Comparison of ENCODE assay signal across 12 cellular contexts in genomic region chr11:120184946-120185677, GRCh38. TPM values are rescaled to one million over a fixed set of nuclear protein-coding genes. Genes with fewer than 3 reads are reported as not detected.
A peak's percentile ranks its signal among the peaks of the same experiment; 100 is the strongest.
DNase-seq lines count a peak whose midpoint lies in the region; ATAC-seq and TF ChIP-seq lines count a peak whose summit lies in the region.
"Had no signal": no experiment of that assay in that cellular context is flagged by ENCODE, and none has a peak within 500 bp of the region (broad histone marks: within the 10 kb centered on the region; RNA-seq: fewer than 3 reads in every experiment).

No MANE protein-coding gene starts in this region.

- H3K36me3 Mint-ChIP-seq in activated naive CD8-positive, alpha-beta T cell treated with anti-CD3 and anti-CD28 coated beads, Interleukin-2, amount 10 ng/mL, durations not matched to agents 7 days and 5 days: no peaks in the 10 kb centered on the region
- no peaks in the 10 kb centered on the region for H3K36me3 Mint-ChIP-seq in activated naive CD8-positive, alpha-beta T cell treated with anti-CD3 and anti-CD28 coated beads, Interleukin-2, amount 50 U/mL, for 24 hours (ENCODE audit: low read depth)
- H3K36me3 Mint-ChIP-seq in activated CD4-positive, alpha-beta T cell treated with anti-CD3 and anti-CD28 coated beads, Interleukin-2, amount 10 ng/mL, durations not matched to agents 7 days and 5 days (ENCODE audit: low read depth): no peaks in the 10 kb centered on the region

- H3K4me3 ChIP-seq in heart right ventricle (peak overlapping the region in 4 of 10 donors; percentile 14 to 36 (median 26)), osteoblast (ENCODE audit: insufficient read depth, low read length) (no peak overlapping the region)

- intact Hi-C loops in heart right ventricle (cut with DNase I): loop anchor here in 2 of 10 donors (5.0 kb wide), 1 partner anchor 32 kb away; no protein-coding TSS in a partner anchor

- WGBS in heart right ventricle, 2 donors: 45 to 54% methylated on average over 7 of the region's 7 CpGs

- POLR2A ChIA-PET in activated naive CD8-positive, alpha-beta T cell treated with anti-CD3 and anti-CD28 coated beads, Interleukin-2, amount 10 ng/mL, durations not matched to agents 7 days and 5 days (lab: Charles Lee): no interaction called here
- POLR2A ChIA-PET in activated CD4-positive, alpha-beta T cell treated with anti-CD3 and anti-CD28 coated beads, Interleukin-2, amount 10 ng/mL, durations not matched to agents 7 days and 5 days (lab: Charles Lee): no interaction called here

- peaks cover 5 to 85% (median 48%) of the 10 kb centered on the region in 9 donors for H3K4me1 ChIP-seq in heart right ventricle
- no peaks in the 10 kb centered on the region for H3K4me1 ChIP-seq in osteoblast (ENCODE audit: insufficient read depth, low read length)

- TF ChIP-seq POLR2A in GM18505 (IDR thresholded peaks at IDR 0.05; ENCODE audit: borderline replicate concordance, extremely low read depth, insufficient read depth, insufficient read length): no peak

- H3K36me3 ChIP-seq in heart right ventricle (no peaks in the 10 kb centered on the region), osteoblast (ENCODE audit: insufficient read depth, low read length) (no peaks in the 10 kb centered on the region)

- no peak overlapping the region for H2AFZ ChIP-seq in osteoblast (ENCODE audit: low read length)

- peak overlapping the region; percentile 71 to 88 (median 83) for H3K27ac ChIP-seq in heart right ventricle
- no peak overlapping the region for H3K27ac ChIP-seq in osteoblast (ENCODE audit: low read depth, low read length)

- no peak for ATAC-seq in activated naive CD8-positive, alpha-beta T cell treated with anti-CD3 and anti-CD28 coated beads, Interleukin-2, amount 10 ng/mL, durations not matched to agents 7 days and 5 days (ENCODE audit: low read depth)
- ATAC-seq in activated naive CD8-positive, alpha-beta T cell treated with anti-CD3 and anti-CD28 coated beads, Interleukin-2, amount 50 U/mL, for 24 hours: no peak
- peak; percentile 59 to 83 (median 80) for ATAC-seq in heart right ventricle
- ATAC-seq in HG03354 (IDR thresholded peaks at IDR 0.05; ENCODE audit: poor library complexity, severe bottlenecking, unreplicated experiment): no peak
- no peak for ATAC-seq in HG03442 (IDR thresholded peaks at IDR 0.05; ENCODE audit: unreplicated experiment)
- no peak for ATAC-seq in GM18505 (IDR thresholded peaks at IDR 0.05; ENCODE audit: unreplicated experiment)

- TF ChIP-seq CTCF in heart right ventricle (IDR thresholded peaks at IDR 0.05): no peak
- TF ChIP-seq CTCF in osteoblast (IDR thresholded peaks at IDR 0.05; ENCODE audit: extremely low read depth, low read depth, low read length): no peak

- H3K9me3 Mint-ChIP-seq in activated naive CD8-positive, alpha-beta T cell treated with anti-CD3 and anti-CD28 coated beads, Interleukin-2, amount 10 ng/mL, durations not matched to agents 7 days and 5 days: no peaks in the 10 kb centered on the region
- no peaks in the 10 kb centered on the region for H3K9me3 Mint-ChIP-seq in activated naive CD8-positive, alpha-beta T cell treated with anti-CD3 and anti-CD28 coated beads, Interleukin-2, amount 50 U/mL, for 24 hours
- H3K9me3 Mint-ChIP-seq in activated CD4-positive, alpha-beta T cell treated with anti-CD3 and anti-CD28 coated beads, Interleukin-2, amount 10 ng/mL, durations not matched to agents 7 days and 5 days: no peaks in the 10 kb centered on the region

- peak; percentile 8 for DNase-seq in activated naive CD8-positive, alpha-beta T cell treated with anti-CD3 and anti-CD28 coated beads, Interleukin-2, amount 10 ng/mL, durations not matched to agents 7 days and 5 days
- no peak for DNase-seq in activated naive CD8-positive, alpha-beta T cell treated with anti-CD3 and anti-CD28 coated beads, Interleukin-2, amount 50 U/mL, for 24 hours
- DNase-seq in heart right ventricle (peak; percentile 71 to 82), osteoblast (ENCODE audit: insufficient read length, low spot score, missing footprints) (peak; percentile 88)
- DNase-seq in activated CD4-positive, alpha-beta T cell treated with anti-CD3 and anti-CD28 coated beads, Interleukin-2, amount 10 ng/mL, durations not matched to agents 7 days and 5 days: no peak
- DNase-seq: KG1, trophoblast cell had no signal

- H3K79me2 ChIP-seq in osteoblast (ENCODE audit: insufficient read depth, low read length): no peaks in the 10 kb centered on the region

- H3K4me2 ChIP-seq in osteoblast (ENCODE audit: insufficient read depth, low read length): no peak overlapping the region

- H3K27ac Mint-ChIP-seq in activated naive CD8-positive, alpha-beta T cell treated with anti-CD3 and anti-CD28 coated beads, Interleukin-2, amount 10 ng/mL, durations not matched to agents 7 days and 5 days: no peak overlapping the region
- H3K27ac Mint-ChIP-seq in activated naive CD8-positive, alpha-beta T cell treated with anti-CD3 and anti-CD28 coated beads, Interleukin-2, amount 50 U/mL, for 24 hours: no peak overlapping the region
- H3K27ac Mint-ChIP-seq in activated CD4-positive, alpha-beta T cell treated with anti-CD3 and anti-CD28 coated beads, Interleukin-2, amount 10 ng/mL, durations not matched to agents 7 days and 5 days: no peak overlapping the region

- no peaks in the 10 kb centered on the region for H3K9me3 ChIP-seq in heart right ventricle
- no peaks in the 10 kb centered on the region for H3K9me3 ChIP-seq in osteoblast (ENCODE audit: low read depth, low read length)

- CTCF ChIA-PET in activated CD4-positive, alpha-beta T cell treated with anti-CD3 and anti-CD28 coated beads, Interleukin-2, amount 10 ng/mL, durations not matched to agents 7 days and 5 days (lab: Charles Lee): no interaction called here

- H4K20me1 ChIP-seq in osteoblast (ENCODE audit: insufficient read depth, low read length): no peaks in the 10 kb centered on the region

- peaks cover 14% of the 10 kb centered on the region for H3K27me3 Mint-ChIP-seq in activated naive CD8-positive, alpha-beta T cell treated with anti-CD3 and anti-CD28 coated beads, Interleukin-2, amount 10 ng/mL, durations not matched to agents 7 days and 5 days
- H3K27me3 Mint-ChIP-seq in activated naive CD8-positive, alpha-beta T cell treated with anti-CD3 and anti-CD28 coated beads, Interleukin-2, amount 50 U/mL, for 24 hours: peaks cover 8% of the 10 kb centered on the region
- peaks cover 15% of the 10 kb centered on the region for H3K27me3 Mint-ChIP-seq in activated CD4-positive, alpha-beta T cell treated with anti-CD3 and anti-CD28 coated beads, Interleukin-2, amount 10 ng/mL, durations not matched to agents 7 days and 5 days

- H3K4me3 Mint-ChIP-seq in activated naive CD8-positive, alpha-beta T cell treated with anti-CD3 and anti-CD28 coated beads, Interleukin-2, amount 10 ng/mL, durations not matched to agents 7 days and 5 days: no peak overlapping the region
- H3K4me3 Mint-ChIP-seq in activated naive CD8-positive, alpha-beta T cell treated with anti-CD3 and anti-CD28 coated beads, Interleukin-2, amount 50 U/mL, for 24 hours: no peak overlapping the region
- no peak overlapping the region for H3K4me3 Mint-ChIP-seq in activated CD4-positive, alpha-beta T cell treated with anti-CD3 and anti-CD28 coated beads, Interleukin-2, amount 10 ng/mL, durations not matched to agents 7 days and 5 days

- H3K27me3 ChIP-seq in heart right ventricle: peaks cover 0 to 4% (median 0%) of the 10 kb centered on the region in 7 donors
- peaks cover 13% of the 10 kb centered on the region for H3K27me3 ChIP-seq in osteoblast (ENCODE audit: insufficient read depth, low read length)

- no peaks in the 10 kb centered on the region for H3K4me1 Mint-ChIP-seq in activated naive CD8-positive, alpha-beta T cell treated with anti-CD3 and anti-CD28 coated beads, Interleukin-2, amount 10 ng/mL, durations not matched to agents 7 days and 5 days
- H3K4me1 Mint-ChIP-seq in activated naive CD8-positive, alpha-beta T cell treated with anti-CD3 and anti-CD28 coated beads, Interleukin-2, amount 50 U/mL, for 24 hours: peaks cover 10% of the 10 kb centered on the region
- H3K4me1 Mint-ChIP-seq in activated CD4-positive, alpha-beta T cell treated with anti-CD3 and anti-CD28 coated beads, Interleukin-2, amount 10 ng/mL, durations not matched to agents 7 days and 5 days: peaks cover 2% of the 10 kb centered on the region

RNA-seq across cellular contexts. Expression of gene OAF, which starts 25.7 kb away (rescaled TPM):
- total RNA-seq in activated naive CD8-positive, alpha-beta T cell treated with anti-CD3 and anti-CD28 coated beads, Interleukin-2, amount 10 ng/mL, durations not matched to agents 7 days and 5 days: 1 to 10 TPM; 2.4 to 5.5 TPM
- total RNA-seq in heart right ventricle (10 to 100 TPM in 7 of 10 donors, 1 to 10 TPM in 3; 8.4 to 41.6 (median 13.8) TPM), osteoblast (7.2 and 10.3 TPM in 2 replicates)
- 10 to 100 TPM; 20.2 to 40.5 TPM for polyA plus RNA-seq in heart right ventricle
- 1 to 10 TPM; 1.7 to 3.4 TPM for total RNA-seq in activated CD4-positive, alpha-beta T cell treated with anti-CD3 and anti-CD28 coated beads, Interleukin-2, amount 10 ng/mL, durations not matched to agents 7 days and 5 days

RNA-seq across cellular contexts. Expression of gene TRIM29, which starts 47.2 kb away (rescaled TPM):
- not detected for total RNA-seq in activated naive CD8-positive, alpha-beta T cell treated with anti-CD3 and anti-CD28 coated beads, Interleukin-2, amount 10 ng/mL, durations not matched to agents 7 days and 5 days
- under 1 TPM in 2 of 10 donors, not detected in 8; 0.30 to 0.64 TPM for total RNA-seq in heart right ventricle
- polyA plus RNA-seq in heart right ventricle: under 1 TPM in 1 of 2 donors, not detected in 1; 0.17 TPM
- total RNA-seq in osteoblast: under 0.01 and 0.36 TPM in 2 replicates
- not detected for total RNA-seq in activated CD4-positive, alpha-beta T cell treated with anti-CD3 and anti-CD28 coated beads, Interleukin-2, amount 10 ng/mL, durations not matched to agents 7 days and 5 days
- total RNA-seq: NCI-H460, SK-MEL-5 had no signal

RNA-seq across cellular contexts. Expression of gene POU2F3, which starts 54.8 kb away (rescaled TPM):
- not detected for total RNA-seq in activated naive CD8-positive, alpha-beta T cell treated with anti-CD3 and anti-CD28 coated beads, Interleukin-2, amount 10 ng/mL, durations not matched to agents 7 days and 5 days
- total RNA-seq in heart right ventricle (under 1 TPM in 1 of 10 donors, not detected in 9; 0.15 TPM), osteoblast (under 0.01 TPM in 1 of 2 replicates, not detected in the other)
- under 1 TPM in 1 of 2 donors, not detected in 1; 0.03 TPM for polyA plus RNA-seq in heart right ventricle
- not detected for total RNA-seq in activated CD4-positive, alpha-beta T cell treated with anti-CD3 and anti-CD28 coated beads, Interleukin-2, amount 10 ng/mL, durations not matched to agents 7 days and 5 days
- total RNA-seq: NCI-H460, SK-MEL-5 had no signal

Comparison
In these comparisons a context has a peak if more than half of its experiments do, and no peak if none do; other contexts are left out.
1. DNase-seq: peak in activated naive CD8-positive, alpha-beta T cell treated with anti-CD3 and anti-CD28 coated beads, Interleukin-2, amount 10 ng/mL, durations not matched to agents 7 days and 5 days (single experiment), heart right ventricle (2 of 2) and osteoblast (single experiment); none in activated naive CD8-positive, alpha-beta T cell treated with anti-CD3 and anti-CD28 coated beads, Interleukin-2, amount 50 U/mL, for 24 hours (single experiment) and activated CD4-positive, alpha-beta T cell treated with anti-CD3 and anti-CD28 coated beads, Interleukin-2, amount 10 ng/mL, durations not matched to agents 7 days and 5 days (single experiment).
2. ATAC-seq: peak in heart right ventricle (8 of 8); none in activated naive CD8-positive, alpha-beta T cell treated with anti-CD3 and anti-CD28 coated beads, Interleukin-2, amount 10 ng/mL, durations not matched to agents 7 days and 5 days (single experiment), activated naive CD8-positive, alpha-beta T cell treated with anti-CD3 and anti-CD28 coated beads, Interleukin-2, amount 50 U/mL, for 24 hours (single experiment), HG03354 (single experiment), HG03442 (single experiment) and GM18505 (single experiment).